In the genomic region with DNA sequence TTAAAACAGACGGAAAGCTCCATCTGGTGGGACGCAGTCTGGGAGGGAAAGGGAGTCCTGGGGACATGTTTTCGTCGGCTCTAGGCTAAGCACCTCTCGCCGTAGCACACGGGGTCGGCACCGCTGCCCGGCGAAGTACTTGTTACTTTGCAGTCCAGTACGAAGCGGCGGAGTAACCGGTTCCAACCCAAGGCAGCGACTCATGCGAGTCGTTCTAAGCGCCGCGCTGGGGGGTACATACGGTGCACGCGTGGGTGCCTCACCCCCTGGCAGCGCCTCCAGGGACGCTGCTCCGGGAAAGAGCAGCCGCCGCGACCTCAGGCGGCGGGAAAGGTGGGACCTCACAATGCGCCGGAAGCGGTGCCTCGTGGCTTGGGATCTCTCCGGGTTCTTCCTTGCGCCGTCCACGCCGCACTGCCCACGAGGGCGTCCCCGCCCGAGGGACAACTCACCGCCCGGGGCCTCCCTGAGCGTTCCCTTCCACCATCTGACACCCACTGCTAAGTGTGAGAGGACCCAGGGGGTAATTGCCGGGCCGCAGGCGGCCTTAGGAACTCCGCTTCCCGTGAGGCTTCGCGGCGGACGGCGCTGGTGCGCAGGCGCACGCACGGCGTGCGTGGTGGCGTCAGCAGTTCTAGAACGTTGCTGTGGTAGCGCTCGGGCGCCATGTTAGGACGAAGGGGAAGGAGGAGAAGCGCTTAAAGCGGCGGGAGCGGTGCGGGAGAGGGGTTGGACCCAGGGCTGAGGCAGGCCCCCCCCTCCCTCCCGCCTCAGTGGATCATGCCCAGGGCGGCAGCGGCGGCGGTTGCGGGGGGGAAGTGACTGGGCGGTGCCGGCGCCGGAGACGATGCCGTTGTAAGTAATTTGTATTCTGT, we compare ENCODE assay signal across 8 cellular contexts. TPM values are rescaled to one million over a fixed set of nuclear protein-coding genes. Genes with fewer than 3 reads are reported as not detected.
DNase-seq lines count a peak whose midpoint lies in the region; ATAC-seq and TF ChIP-seq lines count a peak whose summit lies in the region.

A gene (plus strand): TSS at position 637 of the 875 bp plus-strand sequence. CDS start 211 bp downstream, at position 848.

- peak within 1 kb of the TSS; percentile 99 for H3K4me3 Mint-ChIP-seq in activated T-cell treated with anti-CD3 and anti-CD28 coated beads, Interleukin-2, amount 50 U/mL, for 4 hours

- peaks cover 6% of the 10 kb centered on the region for H3K27me3 Mint-ChIP-seq in activated T-cell treated with anti-CD3 and anti-CD28 coated beads, Interleukin-2, amount 50 U/mL, for 4 hours (ENCODE audit: low read depth)

- H3K4me1 ChIP-seq in muscle layer of duodenum (ENCODE audit: control insufficient read depth in 1 of 2, insufficient read depth in 2 of 2, low read length in 2 of 2), result peaks cover 25 to 33% of the 10 kb centered on the region in 2 donors

- peak within 1 kb of the TSS; percentile 80 to 95 for H3K4me3 ChIP-seq in muscle layer of duodenum (ENCODE audit: low read depth in 1 of 2, low read length in 2 of 2)

- peaks cover 46% of the 10 kb centered on the region for H3K4me1 Mint-ChIP-seq in activated T-cell treated with anti-CD3 and anti-CD28 coated beads, Interleukin-2, amount 50 U/mL, for 4 hours (ENCODE audit: low read depth)

- no peaks in the 10 kb centered on the region for H3K36me3 ChIP-seq in muscle layer of duodenum (ENCODE audit: control insufficient read depth in 1 of 2, insufficient read depth in 2 of 2, low read length in 2 of 2)

- in situ Hi-C loops in KBM-7 (cut with MboI; ENCODE audit: low pct_unique_long_range_greater_than_20kb, low sequenced_read_pairs), result no loop called here

- DNase-seq in DMS53 (lab: John Stamatoyannopoulos, UW) (peak; percentile 96), KBM-7 (peak; percentile 95)
- peak; percentile 92 for DNase-seq in activated T-cell treated with anti-CD3 and anti-CD28 coated beads, Interleukin-2, amount 50 U/mL, for 4 hours
- peak; percentile 91 to 93 for DNase-seq in stimulated activated CD8-positive, alpha-beta memory T cell treated with anti-CD3 and anti-CD28 coated beads, Interleukin-7, amount 100 ng/mL, for 4 hours (ENCODE audit: low read depth in 2 of 2)

- H3K27ac ChIP-seq in muscle layer of duodenum (ENCODE audit: low read length), result peak within 1 kb of the TSS; percentile 84

- no peaks in the 10 kb centered on the region for H3K27me3 ChIP-seq in muscle layer of duodenum (ENCODE audit: low read depth, low read length)

- ATAC-seq in GM21717 (IDR thresholded peaks at IDR 0.05; ENCODE audit: unreplicated experiment) (peak; percentile 87), esophagus mucosa (peak; percentile 98)
- ATAC-seq in activated T-cell treated with anti-CD3 and anti-CD28 coated beads, Interleukin-2, amount 50 U/mL, for 4 hours, result peak; percentile 87 to 92

- H3K9me3 Mint-ChIP-seq in activated T-cell treated with anti-CD3 and anti-CD28 coated beads, Interleukin-2, amount 50 U/mL, for 4 hours, result no peaks in the 10 kb centered on the region

- H3K9me3 ChIP-seq in muscle layer of duodenum (ENCODE audit: control insufficient read depth in 1 of 2, low read length in 2 of 2), result no peaks in the 10 kb centered on the region

- H3K36me3 Mint-ChIP-seq in activated T-cell treated with anti-CD3 and anti-CD28 coated beads, Interleukin-2, amount 50 U/mL, for 4 hours (ENCODE audit: insufficient read depth), result peaks cover 15% of the 10 kb centered on the region

TF ChIP-seq in PFSK-1, 5 proteins besides CTCF, POLR2A, EP300 and RAD21:
- TF ChIP-seq, protein P1, sequence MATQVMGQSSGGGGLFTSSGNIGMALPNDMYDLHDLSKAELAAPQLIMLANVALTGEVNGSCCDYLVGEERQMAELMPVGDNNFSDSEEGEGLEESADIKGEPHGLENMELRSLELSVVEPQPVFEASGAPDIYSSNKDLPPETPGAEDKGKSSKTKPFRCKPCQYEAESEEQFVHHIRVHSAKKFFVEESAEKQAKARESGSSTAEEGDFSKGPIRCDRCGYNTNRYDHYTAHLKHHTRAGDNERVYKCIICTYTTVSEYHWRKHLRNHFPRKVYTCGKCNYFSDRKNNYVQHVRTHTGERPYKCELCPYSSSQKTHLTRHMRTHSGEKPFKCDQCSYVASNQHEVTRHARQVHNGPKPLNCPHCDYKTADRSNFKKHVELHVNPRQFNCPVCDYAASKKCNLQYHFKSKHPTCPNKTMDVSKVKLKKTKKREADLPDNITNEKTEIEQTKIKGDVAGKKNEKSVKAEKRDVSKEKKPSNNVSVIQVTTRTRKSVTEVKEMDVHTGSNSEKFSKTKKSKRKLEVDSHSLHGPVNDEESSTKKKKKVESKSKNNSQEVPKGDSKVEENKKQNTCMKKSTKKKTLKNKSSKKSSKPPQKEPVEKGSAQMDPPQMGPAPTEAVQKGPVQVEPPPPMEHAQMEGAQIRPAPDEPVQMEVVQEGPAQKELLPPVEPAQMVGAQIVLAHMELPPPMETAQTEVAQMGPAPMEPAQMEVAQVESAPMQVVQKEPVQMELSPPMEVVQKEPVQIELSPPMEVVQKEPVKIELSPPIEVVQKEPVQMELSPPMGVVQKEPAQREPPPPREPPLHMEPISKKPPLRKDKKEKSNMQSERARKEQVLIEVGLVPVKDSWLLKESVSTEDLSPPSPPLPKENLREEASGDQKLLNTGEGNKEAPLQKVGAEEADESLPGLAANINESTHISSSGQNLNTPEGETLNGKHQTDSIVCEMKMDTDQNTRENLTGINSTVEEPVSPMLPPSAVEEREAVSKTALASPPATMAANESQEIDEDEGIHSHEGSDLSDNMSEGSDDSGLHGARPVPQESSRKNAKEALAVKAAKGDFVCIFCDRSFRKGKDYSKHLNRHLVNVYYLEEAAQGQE (IDR thresholded peaks at IDR 0.05; ENCODE audit: insufficient read depth in 1 of 2, low read depth in 2 of 2, low read length in 2 of 2), result no peak
- TF ChIP-seq TAF1 (IDR thresholded peaks at IDR 0.05; ENCODE audit: borderline replicate concordance, insufficient read depth, low read length) (peak; percentile 69), POLR2AphosphoS5 (IDR thresholded peaks at IDR 0.05; ENCODE audit: low read depth, low read length) (peak; percentile 79)

RNA-seq across cellular contexts. Expression of the gene that starts here (rescaled TPM):
- 63.7 TPM for polyA plus RNA-seq in PFSK-1 (2012; ENCODE audit: insufficient read length, low read depth)
- total RNA-seq in activated T-cell treated with anti-CD3 and anti-CD28 coated beads, Interleukin-2, amount 50 U/mL, for 4 hours, result 100 to 1,000 TPM; 161 to 180 (median 164) TPM
- total RNA-seq in esophagus mucosa, result 88.5 TPM

Comparison
In these comparisons a context has a peak if more than half of its experiments do, and no peak if none do; other contexts are left out.
1. Peak in every context shown above with its lines: DNase-seq, ATAC-seq, H3K4me3 ChIP-seq and H3K27ac ChIP-seq.